ENCODE assay signal across 23 cellular contexts in genomic region chr1:243594455-243594854, GRCh38.
"Had no signal": no experiment of that assay in that cellular context is flagged by ENCODE, and none has a peak within 500 bp of the region (broad histone marks: within the 10 kb centered on the region; RNA-seq: fewer than 3 reads in every experiment).

No MANE protein-coding gene starts in this region.

- H3K9me3 Mint-ChIP-seq: type B pancreatic cell had no signal

- H3K36me3 Mint-ChIP-seq: type B pancreatic cell had no signal

- H3K27ac Mint-ChIP-seq: naive B cell, progenitor cell of endocrine pancreas, type B pancreatic cell had no signal

- ATAC-seq: esophagus mucosa; heart left ventricle; pancreas; right cardiac atrium; stimulated activated naive CD8-positive, alpha-beta T cell treated with anti-CD3 and anti-CD28 coated beads, Interleukin-15, Interleukin-2, amounts not matched to agents 100 U/mL and 50 U/mL, for 24 hours had no signal

- DNase-seq: cortex of kidney; dorsolateral prefrontal cortex; effector CD8-positive, alpha-beta T cell; heart left ventricle; hippocampal formation; kidney glomerular epithelial cell; mesendoderm; naive B cell; nucleus accumbens; pancreas; right cardiac atrium; stimulated activated CD4-positive, alpha-beta T cell treated with anti-CD3 and anti-CD28 coated beads, Interleukin-2, amount 100 ng/mL, for 48 hours; stimulated activated naive CD8-positive, alpha-beta T cell treated with anti-CD3 and anti-CD28 coated beads, Interleukin-15, Interleukin-2, amounts not matched to agents 100 U/mL and 50 U/mL, for 24 hours; thyroid gland had no signal

- H3K4me1 ChIP-seq: pancreas, suprapubic skin had no signal

- H3K27me3 ChIP-seq: dorsolateral prefrontal cortex, heart left ventricle, pancreas, suprapubic skin, thyroid gland had no signal

- H3K27ac ChIP-seq: dorsolateral prefrontal cortex, heart left ventricle, pancreas, suprapubic skin, thyroid gland had no signal

- H3K27me3 Mint-ChIP-seq: naive B cell, progenitor cell of endocrine pancreas, type B pancreatic cell had no signal

- H3K4me3 Mint-ChIP-seq: naive B cell, neural crest cell, type B pancreatic cell had no signal

- H3K36me3 ChIP-seq: pancreas, suprapubic skin, thyroid gland had no signal

- H3K9me3 ChIP-seq: pancreas, suprapubic skin, thyroid gland had no signal

- H3K4me3 ChIP-seq: dorsolateral prefrontal cortex, heart left ventricle, pancreas, smooth muscle cell, suprapubic skin, thyroid gland had no signal

- FAIRE-seq: endometrium, frontal cortex, pancreas, urothelium cell line had no signal

- H3K4me1 Mint-ChIP-seq: neural crest cell had no signal
